Comparison of ENCODE assay signal across 26 cellular contexts in genomic region chr7:29022291-29022988, GRCh38.
"Had no signal": no experiment of that assay in that cellular context is flagged by ENCODE, and none has a peak within 500 bp of the region (broad histone marks: within the 10 kb centered on the region; RNA-seq: fewer than 3 reads in every experiment).

No MANE protein-coding gene starts in this region.

- H3K4me1 Mint-ChIP-seq: endodermal cell; natural killer cell; stimulated activated memory B cell treated with anti-CD40 and anti-IgM and Interleukin-4, amounts not matched to agents 10 μg/mL and 1 μg/mL and 100 μg/mL, for 72 hours had no signal

- H3K9me3 ChIP-seq: colonic mucosa, prostate gland had no signal

- H3K27me3 ChIP-seq: colonic mucosa, esophagus muscularis mucosa, foreskin keratinocyte, right atrium auricular region, tibial nerve, upper lobe of right lung, vagina had no signal

- H3K27ac Mint-ChIP-seq: dendritic cell treated with granulocyte-macrophage colony-stimulating factor and Interleukin-4, amounts not matched to agents 40 ng/mL and 50 ng/mL, for 4 days; endodermal cell; natural killer cell; stimulated activated memory B cell treated with anti-CD40 and anti-IgM and Interleukin-4, amounts not matched to agents 10 μg/mL and 1 μg/mL and 100 μg/mL, for 72 hours had no signal

- ATAC-seq: foreskin keratinocyte; left ventricle myocardium superior; natural killer cell; sciatic nerve; stimulated activated memory B cell treated with anti-CD40 and anti-IgM and Interleukin-4, amounts not matched to agents 10 μg/mL and 1 μg/mL and 100 μg/mL, for 72 hours; stimulated activated naive CD8-positive, alpha-beta T cell treated with anti-CD3 and anti-CD28 coated beads, Interleukin-15, Interleukin-2, amounts not matched to agents 100 U/mL and 50 U/mL, for 24 hours; upper lobe of right lung had no signal

- H3K4me1 ChIP-seq: colonic mucosa, esophagus muscularis mucosa, foreskin keratinocyte, lower lobe of right lung, prostate gland, tibial nerve, upper lobe of right lung, vagina had no signal

- H3K36me3 Mint-ChIP-seq: stimulated activated memory B cell treated with anti-CD40 and anti-IgM and Interleukin-4, amounts not matched to agents 10 μg/mL and 1 μg/mL and 100 μg/mL, for 72 hours had no signal

- H3K36me3 ChIP-seq: colonic mucosa, esophagus muscularis mucosa, lower lobe of right lung, prostate gland, right atrium auricular region, thoracic aorta, upper lobe of right lung had no signal

- H3K4me3 Mint-ChIP-seq: dendritic cell treated with granulocyte-macrophage colony-stimulating factor and Interleukin-4, amounts not matched to agents 40 ng/mL and 50 ng/mL, for 4 days; endodermal cell; natural killer cell; stimulated activated memory B cell treated with anti-CD40 and anti-IgM and Interleukin-4, amounts not matched to agents 10 μg/mL and 1 μg/mL and 100 μg/mL, for 72 hours had no signal

- H3K27me3 Mint-ChIP-seq: dendritic cell treated with granulocyte-macrophage colony-stimulating factor and Interleukin-4, amounts not matched to agents 40 ng/mL and 50 ng/mL, for 4 days had no signal

- DNase-seq: colonic mucosa; effector CD8-positive, alpha-beta T cell; endodermal cell; foreskin keratinocyte; hypothalamus; left ventricle myocardium superior; lower lobe of right lung; natural killer cell; nucleus accumbens; stimulated activated CD4-positive, alpha-beta T cell treated with anti-CD3 and anti-CD28 coated beads, Interleukin-12 subunit alpha, Interleukin-12 subunit beta, amount 100 ng/mL, for 4 hours; stimulated activated CD4-positive, alpha-beta T cell treated with anti-CD3 and anti-CD28 coated beads, Interleukin-1b, Interleukin-23, amount 100 ng/mL, for 48 hours; stimulated activated CD4-positive, alpha-beta T cell treated with anti-CD3 and anti-CD28 coated beads, Interleukin-4, amount 100 ng/mL, for 24 hours; stimulated activated naive CD8-positive, alpha-beta T cell treated with anti-CD3 and anti-CD28 coated beads, Interleukin-15, Interleukin-2, amounts not matched to agents 100 U/mL and 50 U/mL, for 24 hours; substantia nigra; upper lobe of right lung had no signal

- H3K4me2 ChIP-seq: smooth muscle cell had no signal

- H3K27ac ChIP-seq: colonic mucosa, epithelial cell of prostate, esophagus muscularis mucosa, foreskin keratinocyte, lower lobe of right lung, prostate gland, right atrium auricular region, thoracic aorta, tibial nerve, upper lobe of right lung, vagina had no signal

- H3K4me3 ChIP-seq: colonic mucosa, esophagus muscularis mucosa, lower lobe of right lung, prostate gland, right atrium auricular region, smooth muscle cell, thoracic aorta, tibial nerve, upper lobe of right lung, vagina had no signal
